ENCODE assay signal across 1 cellular context in the genomic region with DNA sequence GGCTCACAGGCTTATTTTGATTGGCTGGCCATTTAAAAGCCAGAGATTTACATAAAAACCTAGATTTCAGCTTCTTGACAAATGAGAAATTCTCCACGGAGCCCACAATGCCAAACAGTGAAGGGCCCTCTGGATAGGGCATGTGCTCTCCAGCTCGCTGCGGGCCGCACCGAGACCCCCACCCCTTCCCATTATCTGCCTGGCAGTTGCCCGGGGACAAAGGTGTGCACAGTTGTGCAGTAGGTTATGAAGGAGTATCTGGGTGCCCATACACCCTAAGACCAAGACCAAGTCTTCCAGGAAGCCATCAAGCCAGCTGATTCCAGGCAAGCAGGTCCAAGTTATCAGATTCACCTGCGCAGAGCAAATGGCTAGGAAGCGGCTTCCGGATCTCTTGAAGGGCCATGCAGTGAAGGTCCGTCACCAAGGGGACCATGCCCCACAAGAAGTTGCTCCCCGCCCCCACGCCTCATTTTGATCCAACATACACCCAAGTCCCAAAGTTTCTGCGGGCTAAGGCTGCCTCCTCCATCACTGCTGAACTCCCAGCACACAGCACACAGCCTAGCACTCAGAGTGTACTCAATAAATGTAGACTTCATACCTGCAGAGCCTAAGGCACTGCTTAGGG.
TF ChIP-seq lines count a peak whose summit lies in the region.

No MANE protein-coding gene starts in this region.

TF ChIP-seq in K562, 482 proteins besides CTCF, POLR2A, EP300 and RAD21 (continued from another document and continues in another):
- TF ChIP-seq, protein P1, sequence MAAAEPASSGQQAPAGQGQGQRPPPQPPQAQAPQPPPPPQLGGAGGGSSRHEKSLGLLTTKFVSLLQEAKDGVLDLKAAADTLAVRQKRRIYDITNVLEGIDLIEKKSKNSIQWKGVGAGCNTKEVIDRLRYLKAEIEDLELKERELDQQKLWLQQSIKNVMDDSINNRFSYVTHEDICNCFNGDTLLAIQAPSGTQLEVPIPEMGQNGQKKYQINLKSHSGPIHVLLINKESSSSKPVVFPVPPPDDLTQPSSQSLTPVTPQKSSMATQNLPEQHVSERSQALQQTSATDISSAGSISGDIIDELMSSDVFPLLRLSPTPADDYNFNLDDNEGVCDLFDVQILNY (CRISPR knock-in tag; IDR thresholded peaks at IDR 0.05): peak; percentile 52; the same call in 1 of the 2 replicates
- TF ChIP-seq STAT5B (CRISPR knock-in tag; IDR thresholded peaks at IDR 0.05) (no peak), TAF15 (IDR thresholded peaks at IDR 0.05; ENCODE audit: low read depth, low read length) (no peak), RB1 (IDR thresholded peaks at IDR 0.05; ENCODE audit: low read depth) (0 out of 2 replicates have a peak, but pooled peaks have one; percentile 21), NONO (IDR thresholded peaks at IDR 0.05; ENCODE audit: low read depth in 2 of 2, low read length in 1 of 2) (no peak), SIN3A (IDR thresholded peaks at IDR 0.05; ENCODE audit: borderline replicate concordance in 2 of 2, control insufficient read depth in 1 of 2, low read depth in 2 of 2, low read length in 2 of 2) (peak in 1 of 2 experiments; percentile 46; a peak in 1 of 4 replicates), ZNF121 (CRISPR knock-in tag; conservative IDR thresholded peaks at IDR 0.05) (no peak), RBFOX2 (IDR thresholded peaks at IDR 0.05; ENCODE audit: low read depth, low read length) (no peak), ZFP36 (IDR thresholded peaks at IDR 0.05; ENCODE audit: low read depth, low read length, partially characterized antibody) (no peak), NRF1 (conservative IDR thresholded peaks at IDR 0.05 in 1 of 2, IDR thresholded peaks at IDR 0.05 in 1 of 2) (peak; percentile 67 to 72), NR3C1 (CRISPR knock-in tag; IDR thresholded peaks at IDR 0.05) (no peak), NELFE (IDR thresholded peaks at IDR 0.05; ENCODE audit: insufficient read depth, insufficient read length) (no peak), HIVEP1 (CRISPR knock-in tag; IDR thresholded peaks at IDR 0.05) (no peak), CBX2 (IDR thresholded peaks at IDR 0.05; ENCODE audit: insufficient read depth, low read length, poor library complexity, severe bottlenecking) (no peak), ZNF57 (CRISPR knock-in tag; IDR thresholded peaks at IDR 0.05) (no peak), HDAC1 (IDR thresholded peaks at IDR 0.05) (0 out of 4 replicates have a peak, but pooled peaks of 1 of the 2 experiments have one; percentile 13), ZC3H4 (CRISPR knock-in tag; IDR thresholded peaks at IDR 0.05; ENCODE audit: borderline replicate concordance) (no peak)
- TF ChIP-seq, protein P2, sequence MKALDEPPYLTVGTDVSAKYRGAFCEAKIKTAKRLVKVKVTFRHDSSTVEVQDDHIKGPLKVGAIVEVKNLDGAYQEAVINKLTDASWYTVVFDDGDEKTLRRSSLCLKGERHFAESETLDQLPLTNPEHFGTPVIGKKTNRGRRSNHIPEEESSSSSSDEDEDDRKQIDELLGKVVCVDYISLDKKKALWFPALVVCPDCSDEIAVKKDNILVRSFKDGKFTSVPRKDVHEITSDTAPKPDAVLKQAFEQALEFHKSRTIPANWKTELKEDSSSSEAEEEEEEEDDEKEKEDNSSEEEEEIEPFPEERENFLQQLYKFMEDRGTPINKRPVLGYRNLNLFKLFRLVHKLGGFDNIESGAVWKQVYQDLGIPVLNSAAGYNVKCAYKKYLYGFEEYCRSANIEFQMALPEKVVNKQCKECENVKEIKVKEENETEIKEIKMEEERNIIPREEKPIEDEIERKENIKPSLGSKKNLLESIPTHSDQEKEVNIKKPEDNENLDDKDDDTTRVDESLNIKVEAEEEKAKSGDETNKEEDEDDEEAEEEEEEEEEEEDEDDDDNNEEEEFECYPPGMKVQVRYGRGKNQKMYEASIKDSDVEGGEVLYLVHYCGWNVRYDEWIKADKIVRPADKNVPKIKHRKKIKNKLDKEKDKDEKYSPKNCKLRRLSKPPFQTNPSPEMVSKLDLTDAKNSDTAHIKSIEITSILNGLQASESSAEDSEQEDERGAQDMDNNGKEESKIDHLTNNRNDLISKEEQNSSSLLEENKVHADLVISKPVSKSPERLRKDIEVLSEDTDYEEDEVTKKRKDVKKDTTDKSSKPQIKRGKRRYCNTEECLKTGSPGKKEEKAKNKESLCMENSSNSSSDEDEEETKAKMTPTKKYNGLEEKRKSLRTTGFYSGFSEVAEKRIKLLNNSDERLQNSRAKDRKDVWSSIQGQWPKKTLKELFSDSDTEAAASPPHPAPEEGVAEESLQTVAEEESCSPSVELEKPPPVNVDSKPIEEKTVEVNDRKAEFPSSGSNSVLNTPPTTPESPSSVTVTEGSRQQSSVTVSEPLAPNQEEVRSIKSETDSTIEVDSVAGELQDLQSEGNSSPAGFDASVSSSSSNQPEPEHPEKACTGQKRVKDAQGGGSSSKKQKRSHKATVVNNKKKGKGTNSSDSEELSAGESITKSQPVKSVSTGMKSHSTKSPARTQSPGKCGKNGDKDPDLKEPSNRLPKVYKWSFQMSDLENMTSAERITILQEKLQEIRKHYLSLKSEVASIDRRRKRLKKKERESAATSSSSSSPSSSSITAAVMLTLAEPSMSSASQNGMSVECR (CRISPR knock-in tag; IDR thresholded peaks at IDR 0.05): peak; percentile 55; the same call in 1 of the 2 replicates
- TF ChIP-seq, protein P3, sequence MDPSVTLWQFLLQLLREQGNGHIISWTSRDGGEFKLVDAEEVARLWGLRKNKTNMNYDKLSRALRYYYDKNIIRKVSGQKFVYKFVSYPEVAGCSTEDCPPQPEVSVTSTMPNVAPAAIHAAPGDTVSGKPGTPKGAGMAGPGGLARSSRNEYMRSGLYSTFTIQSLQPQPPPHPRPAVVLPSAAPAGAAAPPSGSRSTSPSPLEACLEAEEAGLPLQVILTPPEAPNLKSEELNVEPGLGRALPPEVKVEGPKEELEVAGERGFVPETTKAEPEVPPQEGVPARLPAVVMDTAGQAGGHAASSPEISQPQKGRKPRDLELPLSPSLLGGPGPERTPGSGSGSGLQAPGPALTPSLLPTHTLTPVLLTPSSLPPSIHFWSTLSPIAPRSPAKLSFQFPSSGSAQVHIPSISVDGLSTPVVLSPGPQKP (CRISPR knock-in tag; IDR thresholded peaks at IDR 0.05): no peak
- TF ChIP-seq, protein P4, sequence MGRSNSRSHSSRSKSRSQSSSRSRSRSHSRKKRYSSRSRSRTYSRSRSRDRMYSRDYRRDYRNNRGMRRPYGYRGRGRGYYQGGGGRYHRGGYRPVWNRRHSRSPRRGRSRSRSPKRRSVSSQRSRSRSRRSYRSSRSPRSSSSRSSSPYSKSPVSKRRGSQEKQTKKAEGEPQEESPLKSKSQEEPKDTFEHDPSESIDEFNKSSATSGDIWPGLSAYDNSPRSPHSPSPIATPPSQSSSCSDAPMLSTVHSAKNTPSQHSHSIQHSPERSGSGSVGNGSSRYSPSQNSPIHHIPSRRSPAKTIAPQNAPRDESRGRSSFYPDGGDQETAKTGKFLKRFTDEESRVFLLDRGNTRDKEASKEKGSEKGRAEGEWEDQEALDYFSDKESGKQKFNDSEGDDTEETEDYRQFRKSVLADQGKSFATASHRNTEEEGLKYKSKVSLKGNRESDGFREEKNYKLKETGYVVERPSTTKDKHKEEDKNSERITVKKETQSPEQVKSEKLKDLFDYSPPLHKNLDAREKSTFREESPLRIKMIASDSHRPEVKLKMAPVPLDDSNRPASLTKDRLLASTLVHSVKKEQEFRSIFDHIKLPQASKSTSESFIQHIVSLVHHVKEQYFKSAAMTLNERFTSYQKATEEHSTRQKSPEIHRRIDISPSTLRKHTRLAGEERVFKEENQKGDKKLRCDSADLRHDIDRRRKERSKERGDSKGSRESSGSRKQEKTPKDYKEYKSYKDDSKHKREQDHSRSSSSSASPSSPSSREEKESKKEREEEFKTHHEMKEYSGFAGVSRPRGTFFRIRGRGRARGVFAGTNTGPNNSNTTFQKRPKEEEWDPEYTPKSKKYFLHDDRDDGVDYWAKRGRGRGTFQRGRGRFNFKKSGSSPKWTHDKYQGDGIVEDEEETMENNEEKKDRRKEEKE (IDR thresholded peaks at IDR 0.05; ENCODE audit: borderline replicate concordance in 1 of 2, control insufficient read depth in 1 of 2, low read depth in 2 of 2, low read length in 1 of 2): no peak
- TF ChIP-seq, protein P5, sequence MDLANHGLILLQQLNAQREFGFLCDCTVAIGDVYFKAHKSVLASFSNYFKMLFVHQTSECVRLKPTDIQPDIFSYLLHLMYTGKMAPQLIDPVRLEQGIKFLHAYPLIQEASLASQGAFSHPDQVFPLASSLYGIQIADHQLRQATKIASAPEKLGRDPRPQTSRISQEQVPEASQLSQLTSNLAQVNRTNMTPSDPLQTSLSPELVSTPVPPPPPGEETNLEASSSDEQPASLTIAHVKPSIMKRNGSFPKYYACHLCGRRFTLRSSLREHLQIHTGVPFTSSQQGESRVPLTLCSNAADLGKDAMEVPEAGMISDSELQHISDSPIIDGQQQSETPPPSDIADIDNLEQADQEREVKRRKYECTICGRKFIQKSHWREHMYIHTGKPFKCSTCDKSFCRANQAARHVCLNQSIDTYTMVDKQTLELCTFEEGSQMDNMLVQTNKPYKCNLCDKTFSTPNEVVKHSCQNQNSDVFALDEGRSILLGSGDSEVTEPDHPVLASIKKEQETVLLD (IDR thresholded peaks at IDR 0.05): no peak
- TF ChIP-seq, protein P6, sequence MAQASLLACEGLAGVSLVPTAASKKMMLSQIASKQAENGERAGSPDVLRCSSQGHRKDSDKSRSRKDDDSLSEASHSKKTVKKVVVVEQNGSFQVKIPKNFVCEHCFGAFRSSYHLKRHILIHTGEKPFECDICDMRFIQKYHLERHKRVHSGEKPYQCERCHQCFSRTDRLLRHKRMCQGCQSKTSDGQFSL (CRISPR knock-in tag; IDR thresholded peaks at IDR 0.05): no peak
- TF ChIP-seq, protein P6 (tag; IDR thresholded peaks at IDR 0.05): no peak
- TF ChIP-seq, protein P7, sequence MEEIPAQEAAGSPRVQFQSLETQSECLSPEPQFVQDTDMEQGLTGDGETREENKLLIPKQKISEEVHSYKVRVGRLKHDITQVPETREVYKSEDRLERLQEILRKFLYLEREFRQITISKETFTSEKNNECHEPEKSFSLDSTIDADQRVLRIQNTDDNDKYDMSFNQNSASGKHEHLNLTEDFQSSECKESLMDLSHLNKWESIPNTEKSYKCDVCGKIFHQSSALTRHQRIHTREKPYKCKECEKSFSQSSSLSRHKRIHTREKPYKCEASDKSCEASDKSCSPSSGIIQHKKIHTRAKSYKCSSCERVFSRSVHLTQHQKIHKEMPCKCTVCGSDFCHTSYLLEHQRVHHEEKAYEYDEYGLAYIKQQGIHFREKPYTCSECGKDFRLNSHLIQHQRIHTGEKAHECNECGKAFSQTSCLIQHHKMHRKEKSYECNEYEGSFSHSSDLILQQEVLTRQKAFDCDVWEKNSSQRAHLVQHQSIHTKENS (CRISPR knock-in tag; IDR thresholded peaks at IDR 0.05): no peak
- TF ChIP-seq, protein P8, sequence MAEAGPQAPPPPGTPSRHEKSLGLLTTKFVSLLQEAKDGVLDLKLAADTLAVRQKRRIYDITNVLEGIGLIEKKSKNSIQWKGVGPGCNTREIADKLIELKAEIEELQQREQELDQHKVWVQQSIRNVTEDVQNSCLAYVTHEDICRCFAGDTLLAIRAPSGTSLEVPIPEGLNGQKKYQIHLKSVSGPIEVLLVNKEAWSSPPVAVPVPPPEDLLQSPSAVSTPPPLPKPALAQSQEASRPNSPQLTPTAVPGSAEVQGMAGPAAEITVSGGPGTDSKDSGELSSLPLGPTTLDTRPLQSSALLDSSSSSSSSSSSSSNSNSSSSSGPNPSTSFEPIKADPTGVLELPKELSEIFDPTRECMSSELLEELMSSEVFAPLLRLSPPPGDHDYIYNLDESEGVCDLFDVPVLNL (CRISPR knock-in tag; IDR thresholded peaks at IDR 0.05; ENCODE audit: low read depth): 0 out of 2 replicates have a peak, but pooled peaks have one; percentile 23
- TF ChIP-seq, protein P9, sequence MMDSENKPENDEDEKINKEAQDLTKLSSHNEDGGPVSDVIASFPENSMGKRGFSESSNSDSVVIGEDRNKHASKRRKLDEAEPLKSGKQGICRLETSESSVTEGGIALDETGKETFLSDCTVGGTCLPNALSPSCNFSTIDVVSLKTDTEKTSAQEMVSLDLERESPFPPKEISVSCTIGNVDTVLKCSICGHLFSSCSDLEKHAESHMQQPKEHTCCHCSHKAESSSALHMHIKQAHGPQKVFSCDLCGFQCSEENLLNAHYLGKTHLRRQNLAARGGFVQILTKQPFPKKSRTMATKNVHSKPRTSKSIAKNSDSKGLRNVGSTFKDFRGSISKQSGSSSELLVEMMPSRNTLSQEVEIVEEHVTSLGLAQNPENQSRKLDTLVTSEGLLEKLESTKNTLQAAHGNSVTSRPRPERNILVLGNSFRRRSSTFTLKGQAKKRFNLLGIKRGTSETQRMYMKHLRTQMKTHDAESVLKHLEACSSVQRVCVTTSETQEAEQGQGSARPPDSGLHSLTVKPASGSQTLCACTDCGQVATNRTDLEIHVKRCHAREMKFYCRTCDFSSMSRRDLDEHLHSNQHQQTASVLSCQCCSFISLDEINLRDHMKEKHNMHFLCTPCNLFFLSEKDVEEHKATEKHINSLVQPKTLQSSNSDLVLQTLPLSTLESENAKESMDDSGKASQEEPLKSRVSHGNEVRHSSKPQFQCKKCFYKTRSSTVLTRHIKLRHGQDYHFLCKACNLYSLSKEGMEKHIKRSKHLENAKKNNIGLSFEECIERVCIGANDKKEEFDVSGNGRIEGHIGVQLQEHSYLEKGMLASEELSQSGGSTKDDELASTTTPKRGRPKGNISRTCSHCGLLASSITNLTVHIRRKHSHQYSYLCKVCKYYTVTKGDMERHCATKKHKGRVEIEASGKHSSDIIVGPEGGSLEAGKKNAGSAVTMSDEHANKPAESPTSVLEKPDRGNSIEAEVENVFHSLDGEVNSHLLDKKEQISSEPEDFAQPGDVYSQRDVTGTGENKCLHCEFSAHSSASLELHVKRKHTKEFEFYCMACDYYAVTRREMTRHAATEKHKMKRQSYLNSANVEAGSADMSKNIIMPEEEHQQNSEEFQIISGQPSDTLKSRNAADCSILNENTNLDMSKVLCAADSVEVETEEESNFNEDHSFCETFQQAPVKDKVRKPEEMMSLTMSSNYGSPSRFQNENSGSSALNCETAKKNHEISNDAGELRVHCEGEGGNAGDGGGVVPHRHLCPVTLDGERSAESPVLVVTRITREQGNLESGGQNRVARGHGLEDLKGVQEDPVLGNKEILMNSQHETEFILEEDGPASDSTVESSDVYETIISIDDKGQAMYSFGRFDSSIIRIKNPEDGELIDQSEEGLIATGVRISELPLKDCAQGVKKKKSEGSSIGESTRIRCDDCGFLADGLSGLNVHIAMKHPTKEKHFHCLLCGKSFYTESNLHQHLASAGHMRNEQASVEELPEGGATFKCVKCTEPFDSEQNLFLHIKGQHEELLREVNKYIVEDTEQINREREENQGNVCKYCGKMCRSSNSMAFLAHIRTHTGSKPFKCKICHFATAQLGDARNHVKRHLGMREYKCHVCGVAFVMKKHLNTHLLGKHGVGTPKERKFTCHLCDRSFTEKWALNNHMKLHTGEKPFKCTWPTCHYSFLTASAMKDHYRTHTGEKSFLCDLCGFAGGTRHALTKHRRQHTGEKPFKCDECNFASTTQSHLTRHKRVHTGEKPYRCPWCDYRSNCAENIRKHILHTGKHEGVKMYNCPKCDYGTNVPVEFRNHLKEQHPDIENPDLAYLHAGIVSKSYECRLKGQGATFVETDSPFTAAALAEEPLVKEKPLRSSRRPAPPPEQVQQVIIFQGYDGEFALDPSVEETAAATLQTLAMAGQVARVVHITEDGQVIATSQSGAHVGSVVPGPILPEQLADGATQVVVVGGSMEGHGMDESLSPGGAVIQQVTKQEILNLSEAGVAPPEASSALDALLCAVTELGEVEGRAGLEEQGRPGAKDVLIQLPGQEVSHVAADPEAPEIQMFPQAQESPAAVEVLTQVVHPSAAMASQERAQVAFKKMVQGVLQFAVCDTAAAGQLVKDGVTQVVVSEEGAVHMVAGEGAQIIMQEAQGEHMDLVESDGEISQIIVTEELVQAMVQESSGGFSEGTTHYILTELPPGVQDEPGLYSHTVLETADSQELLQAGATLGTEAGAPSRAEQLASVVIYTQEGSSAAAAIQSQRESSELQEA (IDR thresholded peaks at IDR 0.05; ENCODE audit: low read depth): no peak
